ENCODE assay signal across 2 cellular contexts in genomic region chr7:154753226-154753625, GRCh38.
TF ChIP-seq lines count a peak whose summit lies in the region.

No MANE protein-coding gene starts in this region.

TF ChIP-seq in HEK293, 187 proteins besides CTCF, POLR2A, EP300 and RAD21:
- TF ChIP-seq ZBTB17 (tag by site-specific recombination; IDR thresholded peaks at IDR 0.05) = no peak
- no peak for TF ChIP-seq ZNF148 (tag by site-specific recombination; IDR thresholded peaks at IDR 0.05; ENCODE audit: borderline replicate concordance)
- TF ChIP-seq SCRT2 (tag by site-specific recombination; IDR thresholded peaks at IDR 0.05) = 0 out of 2 replicates have a peak, but pooled peaks have one; percentile 23
- no peak for TF ChIP-seq ELK4 (IDR thresholded peaks at IDR 0.05; ENCODE audit: borderline replicate concordance, low read depth, low read length)

TF ChIP-seq in IMR-90, 13 proteins besides CTCF, POLR2A, EP300 and RAD21:
- no peak for TF ChIP-seq USF2 (IDR thresholded peaks at IDR 0.05; ENCODE audit: low read depth, low read length)
- no peak for TF ChIP-seq CEBPB (IDR thresholded peaks at IDR 0.05; ENCODE audit: low read depth, low read length)
- no peak for TF ChIP-seq BHLHE40 (IDR thresholded peaks at IDR 0.05; ENCODE audit: low read depth, low read length)
- no peak for TF ChIP-seq CHD1 (IDR thresholded peaks at IDR 0.05; ENCODE audit: low read depth, low read length)
- no peak for TF ChIP-seq MAFK (IDR thresholded peaks at IDR 0.05; ENCODE audit: low read depth, low read length)
- no peak for TF ChIP-seq MAZ (IDR thresholded peaks at IDR 0.05; ENCODE audit: borderline replicate concordance, low read depth, low read length)
- no peak for TF ChIP-seq MXI1 (IDR thresholded peaks at IDR 0.05; ENCODE audit: borderline replicate concordance, low read depth, low read length)
- TF ChIP-seq FOS (IDR thresholded peaks at IDR 0.05; ENCODE audit: low read depth, low read length) = no peak
